In the genomic region with DNA sequence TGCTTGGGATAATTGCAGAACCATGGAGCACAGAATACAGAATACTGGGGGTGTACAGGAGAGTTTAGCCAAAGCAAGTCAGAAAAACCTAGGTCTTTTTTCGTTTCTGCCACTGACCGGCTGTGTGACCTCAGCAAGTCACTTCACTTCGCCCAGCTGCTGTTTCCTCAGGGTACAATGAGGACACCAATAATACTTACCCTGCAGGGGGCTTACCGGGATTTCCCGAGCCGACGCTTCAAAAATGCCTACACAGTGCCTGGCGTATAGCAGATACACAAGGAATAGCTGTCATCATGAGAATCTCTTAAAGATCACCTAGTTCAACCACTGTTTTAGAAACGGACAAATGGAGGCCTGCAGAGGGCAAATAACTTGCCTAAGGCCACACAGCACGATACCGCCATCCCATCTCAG, we compare ENCODE assay signal across 9 cellular contexts. TPM values are rescaled to one million over a fixed set of nuclear protein-coding genes. Genes with fewer than 3 reads are reported as not detected.
DNase-seq lines count a peak whose midpoint lies in the region; TF ChIP-seq lines count a peak whose summit lies in the region.
"Had no signal": no experiment of that assay in that cellular context is flagged by ENCODE, and none has a peak within 500 bp of the region (broad histone marks: within the 10 kb centered on the region; RNA-seq: fewer than 3 reads in every experiment).

No MANE protein-coding gene starts in this region.

- no peaks in the 10 kb centered on the region for H3K27me3 ChIP-seq in PC-9 (ENCODE audit: insufficient read depth, low read depth)

- POLR2A ChIA-PET in PC-9 (lab: Charles Lee; ENCODE audit: unreplicated experiment) = interaction anchor here (0.6 kb wide), 1 partner anchor 171 kb away, joined by 4 read pairs; no protein-coding TSS in a partner anchor

- H3K9me2 ChIP-seq in PC-9 (ENCODE audit: insufficient read depth) = no peaks in the 10 kb centered on the region

- H3K27me3 Mint-ChIP-seq in neural crest cell (ENCODE audit: low read depth) = peaks cover 46% of the 10 kb centered on the region

- no peaks in the 10 kb centered on the region for H3K9me3 Mint-ChIP-seq in neural crest cell

- H3K36me3 ChIP-seq in PC-9 (ENCODE audit: low read depth) = no peaks in the 10 kb centered on the region

- H3K9me3 ChIP-seq in PC-9 (ENCODE audit: insufficient read depth, low read depth) = no peaks in the 10 kb centered on the region

- peaks cover 25% of the 10 kb centered on the region; the same call in 1 of the 2 replicates for H3F3A ChIP-seq in PC-9 (ENCODE audit: insufficient read depth, low read depth)

- peak overlapping the region; percentile 40 for H3K4me3 ChIP-seq in AG09309 (ENCODE audit: control insufficient read depth, low read depth, low read length)
- no peak overlapping the region for H3K4me3 ChIP-seq in PC-9
- peak overlapping the region; percentile 28 for H3K4me3 ChIP-seq in fibroblast of the aortic adventitia (ENCODE audit: low read depth, low read length)

- no peaks in the 10 kb centered on the region for H3K79me2 ChIP-seq in PC-9 (ENCODE audit: low read depth)

- intact Hi-C loops in PC-9 (cut with micrococcal nuclease; ENCODE audit: unreplicated experiment) = loop anchor here (1.0 kb wide), 1 partner anchor 10 kb away; no protein-coding TSS in a partner anchor

- CTCF ChIA-PET in PC-9 (lab: Charles Lee) = interaction anchor here (0.9 kb wide), 1 partner anchor 12 kb away, joined by 3 read pairs; no protein-coding TSS in a partner anchor

- H3K27ac ChIP-seq in PC-9 = no peak overlapping the region

- H3K27ac Mint-ChIP-seq in neural crest cell (ENCODE audit: unreplicated experiment) = peak overlapping the region; percentile 53

- TF ChIP-seq CTCF in AG09309 (IDR thresholded peaks at IDR 0.05; ENCODE audit: control insufficient read depth, insufficient read depth, low read depth, low read length, missing control alignments) = no peak
- no peak for TF ChIP-seq CTCF in PC-9 (conservative IDR thresholded peaks at IDR 0.05)
- TF ChIP-seq CTCF in fibroblast of the aortic adventitia (IDR thresholded peaks at IDR 0.05; ENCODE audit: insufficient read depth, low read length) = no peak
- no peak for TF ChIP-seq CTCF in neural crest cell (conservative IDR thresholded peaks at IDR 0.05)

- H4K20me1 ChIP-seq in PC-9 (ENCODE audit: insufficient read depth) = no peaks in the 10 kb centered on the region

- H3K4me1 Mint-ChIP-seq in neural crest cell = peaks cover 42% of the 10 kb centered on the region

- H3K36me3 Mint-ChIP-seq in neural crest cell (ENCODE audit: low read depth) = no peaks in the 10 kb centered on the region

- H3K4me2 ChIP-seq in PC-9 = peak overlapping the region; percentile 51

- DNase-seq in AG09309 (ENCODE audit: low read depth) (no peak), PC-9 (peak in 1 of 2 experiments; percentile 28), fibroblast of the aortic adventitia (ENCODE audit: low read depth) (no peak), neural crest cell (ENCODE audit: low read depth, low spot score) (no peak), anterior cingulate cortex (lab: John Stamatoyannopoulos, UW) (no peak), glomerular visceral epithelial cell (ENCODE audit: extremely low spot score) (no peak)
- no peak for DNase-seq in activated CD4-positive, alpha-beta T cell treated with anti-CD3 and anti-CD28 coated beads for 1 hour
- DNase-seq in activated naive CD4-positive, alpha-beta T cell treated with anti-CD3 and anti-CD28 coated beads, Interleukin-2, amount 50 U/mL, for 16 hours = no peak

- no TSS peak for BruUV-seq in PC-9 (replicated peaks; lab: Mats Ljungman, UMichigan)

- peak overlapping the region; percentile 72 for H3K4me3 Mint-ChIP-seq in neural crest cell

- H2AFZ ChIP-seq in PC-9 = no peak overlapping the region

- peaks cover 28% of the 10 kb centered on the region for H3K4me1 ChIP-seq in PC-9 (replicated peaks; ENCODE audit: insufficient read depth)

RNA-seq across cellular contexts. Expression of a gene that starts 0.8 kb away (rescaled TPM):
- 4.1 and 6.3 TPM in 2 replicates for total RNA-seq in PC-9 (2021)
- total RNA-seq in fibroblast of the aortic adventitia (ENCODE audit: low replicate concordance) = 1.6 and 6.5 TPM in 2 replicates
- 0.43 and 0.44 TPM in 2 replicates for total RNA-seq in neural crest cell
- total RNA-seq: endothelial cell of umbilical vein had no signal

RNA-seq across cellular contexts. Expression of a gene that starts 40.8 kb away (rescaled TPM):
- total RNA-seq in PC-9 (2021) = 52.2 and 80.3 TPM in 2 replicates
- 1.4 and 1.5 TPM in 2 replicates for total RNA-seq in fibroblast of the aortic adventitia (ENCODE audit: low replicate concordance)
- 9.5 and 9.8 TPM in 2 replicates for total RNA-seq in neural crest cell
- total RNA-seq: endothelial cell of umbilical vein had no signal
